Comparison of ENCODE assay signal across 8 cellular contexts in the genomic region with DNA sequence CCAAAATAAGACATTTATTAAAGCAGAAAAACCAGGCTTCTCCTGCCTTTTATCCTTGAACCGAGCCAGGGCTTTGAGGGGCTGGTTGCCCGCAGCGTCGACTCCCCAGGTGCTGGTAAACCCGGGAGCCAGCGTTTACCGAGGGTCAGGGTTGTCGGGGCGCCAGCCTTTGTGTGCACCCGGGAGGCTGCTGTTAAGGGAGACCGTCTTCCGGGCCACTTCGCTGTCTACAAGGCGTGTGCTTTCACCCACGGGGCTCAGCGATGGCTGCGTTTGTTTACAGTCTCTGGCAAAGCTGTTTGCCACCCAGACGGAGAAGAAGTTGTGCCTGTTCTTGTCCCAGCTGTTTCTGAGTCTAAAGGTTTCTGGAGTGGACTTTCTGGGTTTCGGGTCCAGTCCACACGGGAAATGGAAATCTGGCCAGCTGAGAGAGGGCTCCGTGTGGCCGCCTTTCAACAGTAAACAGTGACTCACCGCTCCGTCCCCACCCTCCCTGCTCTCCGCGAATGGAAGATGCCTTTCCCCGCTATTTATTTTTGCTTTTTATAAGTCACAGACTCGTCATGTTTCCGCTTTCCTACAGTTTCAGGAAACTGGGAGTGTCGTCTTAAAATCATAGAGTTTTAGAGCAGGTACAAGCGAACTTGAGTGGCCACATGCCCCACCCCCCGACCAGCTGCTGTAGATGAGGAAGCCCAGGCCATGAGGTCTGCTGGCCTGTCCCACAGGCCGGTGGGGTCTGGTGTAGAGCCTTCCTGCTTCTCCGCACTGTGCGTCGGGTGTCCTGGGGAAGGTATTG. TPM values are rescaled to one million over a fixed set of nuclear protein-coding genes. Genes with fewer than 3 reads are reported as not detected.
DNase-seq lines count a peak whose midpoint lies in the region; ATAC-seq and TF ChIP-seq lines count a peak whose summit lies in the region.

No MANE protein-coding gene starts in this region.

- ATAC-seq in GM21737 (IDR thresholded peaks at IDR 0.05; ENCODE audit: unreplicated experiment) (no peak), HG03139 (IDR thresholded peaks at IDR 0.05; ENCODE audit: unreplicated experiment) (no peak)

- no peak overlapping the region for H2AFZ ChIP-seq in KMS-11 (ENCODE audit: low read depth)

- H3K4me3 ChIP-seq in KMS-11 (IDR thresholded peaks at IDR 0.05; ENCODE audit: insufficient read depth, low read depth, low read length) = no peak overlapping the region

- H3K9ac ChIP-seq in KMS-11 = no peak overlapping the region

- DNase-seq in C1 segment of cervical spinal cord (lab: John Stamatoyannopoulos, UW) (peak in 9 of 14 donors; percentile 25 to 76 (median 51)), dedifferentiated amniotic fluid mesenchymal stem cell (ENCODE audit: extremely low spot score) (peak; percentile 79), lung microvascular endothelial cell (ENCODE audit: low read depth in 2 of 2) (peak; percentile 96 to 97)
- peak; percentile 65 to 72 for DNase-seq in activated CD4-positive, alpha-beta T cell treated with anti-CD3 and anti-CD28 coated beads for 4 hours
- DNase-seq in stimulated activated CD8-positive, alpha-beta memory T cell treated with anti-CD3 and anti-CD28 coated beads, Interleukin-12 subunit alpha, Interleukin-12 subunit beta, amount 100 ng/mL, for 1 hour (ENCODE audit: low read depth) = peak; percentile 56

- peaks cover 22% of the 10 kb centered on the region for H3K27me3 ChIP-seq in KMS-11 (ENCODE audit: insufficient read depth, low read depth)

- H3K36me3 ChIP-seq in KMS-11 (ENCODE audit: insufficient read depth) = no peaks in the 10 kb centered on the region; the same call in 1 of the 2 replicates

- H3K4me1 ChIP-seq in KMS-11 (ENCODE audit: low read depth, poor library complexity, severe bottlenecking) = peaks cover 8% of the 10 kb centered on the region

- peaks cover 64% of the 10 kb centered on the region for H3K79me2 ChIP-seq in KMS-11 (ENCODE audit: insufficient read depth, low read depth)

- H3K4me2 ChIP-seq in KMS-11 = peak overlapping the region; percentile 78; the same call in 1 of the 2 replicates

- no peak for TF ChIP-seq CTCF in KMS-11 (conservative IDR thresholded peaks at IDR 0.05; ENCODE audit: low read depth, low read length)

- H4K20me1 ChIP-seq in KMS-11 (ENCODE audit: insufficient read depth) = peaks cover 2% of the 10 kb centered on the region; the same call in 1 of the 2 replicates

- no peak overlapping the region for H3K27ac ChIP-seq in KMS-11

RNA-seq across cellular contexts. Expression of a gene that starts 2.2 kb away (rescaled TPM):
- 18.1 and 56.9 TPM in 2 replicates for total RNA-seq in lung microvascular endothelial cell

RNA-seq across cellular contexts. Expression of a gene that starts 23.4 kb away (rescaled TPM):
- under 0.01 TPM in 2 replicates for total RNA-seq in lung microvascular endothelial cell

RNA-seq across cellular contexts. Expression of a gene that starts 28.5 kb away (rescaled TPM):
- total RNA-seq in lung microvascular endothelial cell = 24.4 and 26.8 TPM in 2 replicates

RNA-seq across cellular contexts. Expression of a gene that starts 37.2 kb away (rescaled TPM):
- total RNA-seq in lung microvascular endothelial cell = 13.3 and 17.9 TPM in 2 replicates
